ENCODE assay signal across 1 cellular context in genomic region chr17:2029911-2030778, GRCh38.
TF ChIP-seq lines count a peak whose summit lies in the region.

TSS of gene DPH1 (plus strand) at chr17:2030153. CDS start at chr17:2030170, 17 bp downstream.

TF ChIP-seq in HepG2, 621 proteins besides CTCF, POLR2A, EP300 and RAD21 (continued from another document and continues in another):
- TF ChIP-seq, protein P1, sequence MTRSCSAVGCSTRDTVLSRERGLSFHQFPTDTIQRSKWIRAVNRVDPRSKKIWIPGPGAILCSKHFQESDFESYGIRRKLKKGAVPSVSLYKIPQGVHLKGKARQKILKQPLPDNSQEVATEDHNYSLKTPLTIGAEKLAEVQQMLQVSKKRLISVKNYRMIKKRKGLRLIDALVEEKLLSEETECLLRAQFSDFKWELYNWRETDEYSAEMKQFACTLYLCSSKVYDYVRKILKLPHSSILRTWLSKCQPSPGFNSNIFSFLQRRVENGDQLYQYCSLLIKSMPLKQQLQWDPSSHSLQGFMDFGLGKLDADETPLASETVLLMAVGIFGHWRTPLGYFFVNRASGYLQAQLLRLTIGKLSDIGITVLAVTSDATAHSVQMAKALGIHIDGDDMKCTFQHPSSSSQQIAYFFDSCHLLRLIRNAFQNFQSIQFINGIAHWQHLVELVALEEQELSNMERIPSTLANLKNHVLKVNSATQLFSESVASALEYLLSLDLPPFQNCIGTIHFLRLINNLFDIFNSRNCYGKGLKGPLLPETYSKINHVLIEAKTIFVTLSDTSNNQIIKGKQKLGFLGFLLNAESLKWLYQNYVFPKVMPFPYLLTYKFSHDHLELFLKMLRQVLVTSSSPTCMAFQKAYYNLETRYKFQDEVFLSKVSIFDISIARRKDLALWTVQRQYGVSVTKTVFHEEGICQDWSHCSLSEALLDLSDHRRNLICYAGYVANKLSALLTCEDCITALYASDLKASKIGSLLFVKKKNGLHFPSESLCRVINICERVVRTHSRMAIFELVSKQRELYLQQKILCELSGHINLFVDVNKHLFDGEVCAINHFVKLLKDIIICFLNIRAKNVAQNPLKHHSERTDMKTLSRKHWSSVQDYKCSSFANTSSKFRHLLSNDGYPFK (CRISPR knock-in tag; IDR thresholded peaks at IDR 0.05; ENCODE audit: borderline replicate concordance), result peak; percentile 94
- TF ChIP-seq, protein P2, sequence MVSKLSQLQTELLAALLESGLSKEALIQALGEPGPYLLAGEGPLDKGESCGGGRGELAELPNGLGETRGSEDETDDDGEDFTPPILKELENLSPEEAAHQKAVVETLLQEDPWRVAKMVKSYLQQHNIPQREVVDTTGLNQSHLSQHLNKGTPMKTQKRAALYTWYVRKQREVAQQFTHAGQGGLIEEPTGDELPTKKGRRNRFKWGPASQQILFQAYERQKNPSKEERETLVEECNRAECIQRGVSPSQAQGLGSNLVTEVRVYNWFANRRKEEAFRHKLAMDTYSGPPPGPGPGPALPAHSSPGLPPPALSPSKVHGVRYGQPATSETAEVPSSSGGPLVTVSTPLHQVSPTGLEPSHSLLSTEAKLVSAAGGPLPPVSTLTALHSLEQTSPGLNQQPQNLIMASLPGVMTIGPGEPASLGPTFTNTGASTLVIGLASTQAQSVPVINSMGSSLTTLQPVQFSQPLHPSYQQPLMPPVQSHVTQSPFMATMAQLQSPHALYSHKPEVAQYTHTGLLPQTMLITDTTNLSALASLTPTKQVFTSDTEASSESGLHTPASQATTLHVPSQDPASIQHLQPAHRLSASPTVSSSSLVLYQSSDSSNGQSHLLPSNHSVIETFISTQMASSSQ (IDR thresholded peaks at IDR 0.05; ENCODE audit: low read depth), result no peak
- TF ChIP-seq, protein P2 (CRISPR knock-in tag; IDR thresholded peaks at IDR 0.05; ENCODE audit: borderline replicate concordance), result 0 out of 2 replicates have a peak, but pooled peaks have one; percentile 18
- TF ChIP-seq ZGPAT (CRISPR knock-in tag; IDR thresholded peaks at IDR 0.05) (peak; percentile 88; the same call in 1 of the 2 replicates), ZNF775 (CRISPR knock-in tag; IDR thresholded peaks at IDR 0.05; ENCODE audit: borderline replicate concordance) (no peak), ZNF224 (CRISPR knock-in tag; IDR thresholded peaks at IDR 0.05) (0 out of 2 replicates have a peak, but pooled peaks have one; percentile 17), MEF2D (CRISPR knock-in tag; IDR thresholded peaks at IDR 0.05) (peak; percentile 48; the same call in 1 of the 2 replicates), THAP7 (CRISPR knock-in tag; IDR thresholded peaks at IDR 0.05) (no peak), RFX5 (IDR thresholded peaks at IDR 0.05; ENCODE audit: low read depth, low read length) (0 out of 2 replicates have a peak, but pooled peaks have one; percentile 38), NAIF1 (CRISPR knock-in tag; IDR thresholded peaks at IDR 0.05; ENCODE audit: borderline replicate concordance) (peak; percentile 85), ZNF264 (CRISPR knock-in tag; IDR thresholded peaks at IDR 0.05) (no peak), BHLHE40 (IDR thresholded peaks at IDR 0.05; ENCODE audit: low read length) (no peak), MAX (IDR thresholded peaks at IDR 0.05) (peak; percentile 98), SRY (CRISPR knock-in tag; IDR thresholded peaks at IDR 0.05) (peak; percentile 38; the same call in 1 of the 2 replicates), ZNF550 (CRISPR knock-in tag; IDR thresholded peaks at IDR 0.05; ENCODE audit: borderline replicate concordance) (0 out of 2 replicates have a peak, but pooled peaks have one; percentile 33), AGO2 (optimal IDR thresholded peaks at IDR 0.05; ENCODE audit: low read depth, low read length) (peak; percentile 30), SIN3A (IDR thresholded peaks at IDR 0.05; ENCODE audit: borderline replicate concordance, low read depth, low read length) (peak; percentile 94), ZNF615 (CRISPR knock-in tag; IDR thresholded peaks at IDR 0.05; ENCODE audit: borderline replicate concordance) (no peak), ASH2L (IDR thresholded peaks at IDR 0.05; ENCODE audit: insufficient read length, low read depth, low read length) (peak; percentile 84), ZNF644 (CRISPR knock-in tag; IDR thresholded peaks at IDR 0.05; ENCODE audit: low read depth) (no peak), HNF4A (CRISPR knock-in tag; IDR thresholded peaks at IDR 0.05) (no peak)
- TF ChIP-seq, protein P3, sequence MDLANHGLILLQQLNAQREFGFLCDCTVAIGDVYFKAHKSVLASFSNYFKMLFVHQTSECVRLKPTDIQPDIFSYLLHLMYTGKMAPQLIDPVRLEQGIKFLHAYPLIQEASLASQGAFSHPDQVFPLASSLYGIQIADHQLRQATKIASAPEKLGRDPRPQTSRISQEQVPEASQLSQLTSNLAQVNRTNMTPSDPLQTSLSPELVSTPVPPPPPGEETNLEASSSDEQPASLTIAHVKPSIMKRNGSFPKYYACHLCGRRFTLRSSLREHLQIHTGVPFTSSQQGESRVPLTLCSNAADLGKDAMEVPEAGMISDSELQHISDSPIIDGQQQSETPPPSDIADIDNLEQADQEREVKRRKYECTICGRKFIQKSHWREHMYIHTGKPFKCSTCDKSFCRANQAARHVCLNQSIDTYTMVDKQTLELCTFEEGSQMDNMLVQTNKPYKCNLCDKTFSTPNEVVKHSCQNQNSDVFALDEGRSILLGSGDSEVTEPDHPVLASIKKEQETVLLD (CRISPR knock-in tag; IDR thresholded peaks at IDR 0.05; ENCODE audit: low read depth), result 0 out of 2 replicates have a peak, but pooled peaks have one; percentile 43
- TF ChIP-seq, protein P4, sequence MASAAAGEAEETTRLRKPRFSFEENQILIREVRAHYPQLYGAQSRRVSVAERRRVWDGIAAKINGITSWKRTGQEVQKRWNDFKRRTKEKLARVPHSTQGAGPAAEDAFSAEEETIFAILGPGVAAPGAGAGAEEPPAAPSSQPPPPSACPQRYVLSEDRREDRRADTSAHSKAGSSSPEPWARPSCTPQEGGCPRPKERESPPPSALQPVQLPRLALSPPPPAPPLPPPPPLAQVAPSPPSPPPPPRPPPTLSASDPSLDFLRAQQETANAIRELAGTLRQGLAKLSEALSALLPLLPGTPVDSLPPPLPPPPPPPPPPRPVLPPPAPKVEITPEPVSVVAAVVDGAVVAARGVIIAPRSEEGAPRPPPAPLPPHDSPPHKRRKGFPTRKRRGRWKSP (CRISPR knock-in tag; IDR thresholded peaks at IDR 0.05), result peak; percentile 60
- TF ChIP-seq, protein P5, sequence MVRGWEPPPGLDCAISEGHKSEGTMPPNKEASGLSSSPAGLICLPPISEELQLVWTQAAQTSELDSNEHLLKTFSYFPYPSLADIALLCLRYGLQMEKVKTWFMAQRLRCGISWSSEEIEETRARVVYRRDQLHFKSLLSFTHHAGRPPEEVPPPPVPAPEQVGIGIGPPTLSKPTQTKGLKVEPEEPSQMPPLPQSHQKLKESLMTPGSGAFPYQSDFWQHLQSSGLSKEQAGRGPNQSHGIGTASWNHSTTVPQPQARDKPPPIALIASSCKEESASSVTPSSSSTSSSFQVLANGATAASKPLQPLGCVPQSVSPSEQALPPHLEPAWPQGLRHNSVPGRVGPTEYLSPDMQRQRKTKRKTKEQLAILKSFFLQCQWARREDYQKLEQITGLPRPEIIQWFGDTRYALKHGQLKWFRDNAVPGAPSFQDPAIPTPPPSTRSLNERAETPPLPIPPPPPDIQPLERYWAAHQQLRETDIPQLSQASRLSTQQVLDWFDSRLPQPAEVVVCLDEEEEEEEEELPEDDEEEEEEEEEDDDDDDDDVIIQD (CRISPR knock-in tag; IDR thresholded peaks at IDR 0.05; ENCODE audit: low read depth), result 0 out of 2 replicates have a peak, but pooled peaks have one; percentile 12
- TF ChIP-seq, protein P6, sequence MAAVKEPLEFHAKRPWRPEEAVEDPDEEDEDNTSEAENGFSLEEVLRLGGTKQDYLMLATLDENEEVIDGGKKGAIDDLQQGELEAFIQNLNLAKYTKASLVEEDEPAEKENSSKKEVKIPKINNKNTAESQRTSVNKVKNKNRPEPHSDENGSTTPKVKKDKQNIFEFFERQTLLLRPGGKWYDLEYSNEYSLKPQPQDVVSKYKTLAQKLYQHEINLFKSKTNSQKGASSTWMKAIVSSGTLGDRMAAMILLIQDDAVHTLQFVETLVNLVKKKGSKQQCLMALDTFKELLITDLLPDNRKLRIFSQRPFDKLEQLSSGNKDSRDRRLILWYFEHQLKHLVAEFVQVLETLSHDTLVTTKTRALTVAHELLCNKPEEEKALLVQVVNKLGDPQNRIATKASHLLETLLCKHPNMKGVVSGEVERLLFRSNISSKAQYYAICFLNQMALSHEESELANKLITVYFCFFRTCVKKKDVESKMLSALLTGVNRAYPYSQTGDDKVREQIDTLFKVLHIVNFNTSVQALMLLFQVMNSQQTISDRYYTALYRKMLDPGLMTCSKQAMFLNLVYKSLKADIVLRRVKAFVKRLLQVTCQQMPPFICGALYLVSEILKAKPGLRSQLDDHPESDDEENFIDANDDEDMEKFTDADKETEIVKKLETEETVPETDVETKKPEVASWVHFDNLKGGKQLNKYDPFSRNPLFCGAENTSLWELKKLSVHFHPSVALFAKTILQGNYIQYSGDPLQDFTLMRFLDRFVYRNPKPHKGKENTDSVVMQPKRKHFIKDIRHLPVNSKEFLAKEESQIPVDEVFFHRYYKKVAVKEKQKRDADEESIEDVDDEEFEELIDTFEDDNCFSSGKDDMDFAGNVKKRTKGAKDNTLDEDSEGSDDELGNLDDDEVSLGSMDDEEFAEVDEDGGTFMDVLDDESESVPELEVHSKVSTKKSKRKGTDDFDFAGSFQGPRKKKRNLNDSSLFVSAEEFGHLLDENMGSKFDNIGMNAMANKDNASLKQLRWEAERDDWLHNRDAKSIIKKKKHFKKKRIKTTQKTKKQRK (IDR thresholded peaks at IDR 0.05; ENCODE audit: low read length), result no peak
- TF ChIP-seq, protein P7, sequence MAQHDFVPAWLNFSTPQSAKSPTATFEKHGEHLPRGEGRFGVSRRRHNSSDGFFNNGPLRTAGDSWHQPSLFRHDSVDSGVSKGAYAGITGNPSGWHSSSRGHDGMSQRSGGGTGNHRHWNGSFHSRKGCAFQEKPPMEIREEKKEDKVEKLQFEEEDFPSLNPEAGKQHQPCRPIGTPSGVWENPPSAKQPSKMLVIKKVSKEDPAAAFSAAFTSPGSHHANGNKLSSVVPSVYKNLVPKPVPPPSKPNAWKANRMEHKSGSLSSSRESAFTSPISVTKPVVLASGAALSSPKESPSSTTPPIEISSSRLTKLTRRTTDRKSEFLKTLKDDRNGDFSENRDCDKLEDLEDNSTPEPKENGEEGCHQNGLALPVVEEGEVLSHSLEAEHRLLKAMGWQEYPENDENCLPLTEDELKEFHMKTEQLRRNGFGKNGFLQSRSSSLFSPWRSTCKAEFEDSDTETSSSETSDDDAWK (CRISPR knock-in tag; IDR thresholded peaks at IDR 0.05), result no peak
- TF ChIP-seq, protein P8, sequence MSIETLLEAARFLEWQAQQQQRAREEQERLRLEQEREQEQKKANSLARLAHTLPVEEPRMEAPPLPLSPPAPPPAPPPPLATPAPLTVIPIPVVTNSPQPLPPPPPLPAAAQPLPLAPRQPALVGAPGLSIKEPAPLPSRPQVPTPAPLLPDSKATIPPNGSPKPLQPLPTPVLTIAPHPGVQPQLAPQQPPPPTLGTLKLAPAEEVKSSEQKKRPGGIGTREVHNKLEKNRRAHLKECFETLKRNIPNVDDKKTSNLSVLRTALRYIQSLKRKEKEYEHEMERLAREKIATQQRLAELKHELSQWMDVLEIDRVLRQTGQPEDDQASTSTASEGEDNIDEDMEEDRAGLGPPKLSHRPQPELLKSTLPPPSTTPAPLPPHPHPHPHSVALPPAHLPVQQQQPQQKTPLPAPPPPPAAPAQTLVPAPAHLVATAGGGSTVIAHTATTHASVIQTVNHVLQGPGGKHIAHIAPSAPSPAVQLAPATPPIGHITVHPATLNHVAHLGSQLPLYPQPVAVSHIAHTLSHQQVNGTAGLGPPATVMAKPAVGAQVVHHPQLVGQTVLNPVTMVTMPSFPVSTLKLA (IDR thresholded peaks at IDR 0.05), result peak; percentile 73
- TF ChIP-seq, protein P9, sequence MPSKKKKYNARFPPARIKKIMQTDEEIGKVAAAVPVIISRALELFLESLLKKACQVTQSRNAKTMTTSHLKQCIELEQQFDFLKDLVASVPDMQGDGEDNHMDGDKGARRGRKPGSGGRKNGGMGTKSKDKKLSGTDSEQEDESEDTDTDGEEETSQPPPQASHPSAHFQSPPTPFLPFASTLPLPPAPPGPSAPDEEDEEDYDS (CRISPR knock-in tag; IDR thresholded peaks at IDR 0.05), result peak; percentile 67; the same call in 1 of the 2 replicates
